In the genomic region with DNA sequence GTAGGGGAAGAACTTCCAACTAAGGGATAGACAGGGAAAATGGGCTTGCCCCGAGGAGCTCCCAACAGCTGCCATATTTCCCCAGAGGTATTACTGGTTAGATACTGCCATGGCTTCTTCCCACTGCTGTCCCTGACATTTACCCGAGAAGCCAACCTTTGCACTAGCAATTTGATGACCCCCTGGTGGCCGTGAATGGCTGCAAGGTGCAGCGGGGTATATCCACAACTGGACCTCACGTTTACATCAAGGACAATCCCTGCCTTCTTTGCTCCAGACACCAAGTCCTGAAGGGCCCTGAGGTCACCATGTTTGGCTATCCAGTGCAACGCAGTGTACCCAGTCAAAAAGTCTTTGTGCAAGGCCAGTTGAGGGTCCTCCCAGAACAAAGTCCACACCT, we compare ENCODE assay signal across 1 cellular context.
TF ChIP-seq lines count a peak whose summit lies in the region.

No MANE protein-coding gene starts in this region.

TF ChIP-seq in GM23338, 12 proteins besides CTCF, POLR2A, EP300 and RAD21 (continued from another document):
- TF ChIP-seq, protein P1, sequence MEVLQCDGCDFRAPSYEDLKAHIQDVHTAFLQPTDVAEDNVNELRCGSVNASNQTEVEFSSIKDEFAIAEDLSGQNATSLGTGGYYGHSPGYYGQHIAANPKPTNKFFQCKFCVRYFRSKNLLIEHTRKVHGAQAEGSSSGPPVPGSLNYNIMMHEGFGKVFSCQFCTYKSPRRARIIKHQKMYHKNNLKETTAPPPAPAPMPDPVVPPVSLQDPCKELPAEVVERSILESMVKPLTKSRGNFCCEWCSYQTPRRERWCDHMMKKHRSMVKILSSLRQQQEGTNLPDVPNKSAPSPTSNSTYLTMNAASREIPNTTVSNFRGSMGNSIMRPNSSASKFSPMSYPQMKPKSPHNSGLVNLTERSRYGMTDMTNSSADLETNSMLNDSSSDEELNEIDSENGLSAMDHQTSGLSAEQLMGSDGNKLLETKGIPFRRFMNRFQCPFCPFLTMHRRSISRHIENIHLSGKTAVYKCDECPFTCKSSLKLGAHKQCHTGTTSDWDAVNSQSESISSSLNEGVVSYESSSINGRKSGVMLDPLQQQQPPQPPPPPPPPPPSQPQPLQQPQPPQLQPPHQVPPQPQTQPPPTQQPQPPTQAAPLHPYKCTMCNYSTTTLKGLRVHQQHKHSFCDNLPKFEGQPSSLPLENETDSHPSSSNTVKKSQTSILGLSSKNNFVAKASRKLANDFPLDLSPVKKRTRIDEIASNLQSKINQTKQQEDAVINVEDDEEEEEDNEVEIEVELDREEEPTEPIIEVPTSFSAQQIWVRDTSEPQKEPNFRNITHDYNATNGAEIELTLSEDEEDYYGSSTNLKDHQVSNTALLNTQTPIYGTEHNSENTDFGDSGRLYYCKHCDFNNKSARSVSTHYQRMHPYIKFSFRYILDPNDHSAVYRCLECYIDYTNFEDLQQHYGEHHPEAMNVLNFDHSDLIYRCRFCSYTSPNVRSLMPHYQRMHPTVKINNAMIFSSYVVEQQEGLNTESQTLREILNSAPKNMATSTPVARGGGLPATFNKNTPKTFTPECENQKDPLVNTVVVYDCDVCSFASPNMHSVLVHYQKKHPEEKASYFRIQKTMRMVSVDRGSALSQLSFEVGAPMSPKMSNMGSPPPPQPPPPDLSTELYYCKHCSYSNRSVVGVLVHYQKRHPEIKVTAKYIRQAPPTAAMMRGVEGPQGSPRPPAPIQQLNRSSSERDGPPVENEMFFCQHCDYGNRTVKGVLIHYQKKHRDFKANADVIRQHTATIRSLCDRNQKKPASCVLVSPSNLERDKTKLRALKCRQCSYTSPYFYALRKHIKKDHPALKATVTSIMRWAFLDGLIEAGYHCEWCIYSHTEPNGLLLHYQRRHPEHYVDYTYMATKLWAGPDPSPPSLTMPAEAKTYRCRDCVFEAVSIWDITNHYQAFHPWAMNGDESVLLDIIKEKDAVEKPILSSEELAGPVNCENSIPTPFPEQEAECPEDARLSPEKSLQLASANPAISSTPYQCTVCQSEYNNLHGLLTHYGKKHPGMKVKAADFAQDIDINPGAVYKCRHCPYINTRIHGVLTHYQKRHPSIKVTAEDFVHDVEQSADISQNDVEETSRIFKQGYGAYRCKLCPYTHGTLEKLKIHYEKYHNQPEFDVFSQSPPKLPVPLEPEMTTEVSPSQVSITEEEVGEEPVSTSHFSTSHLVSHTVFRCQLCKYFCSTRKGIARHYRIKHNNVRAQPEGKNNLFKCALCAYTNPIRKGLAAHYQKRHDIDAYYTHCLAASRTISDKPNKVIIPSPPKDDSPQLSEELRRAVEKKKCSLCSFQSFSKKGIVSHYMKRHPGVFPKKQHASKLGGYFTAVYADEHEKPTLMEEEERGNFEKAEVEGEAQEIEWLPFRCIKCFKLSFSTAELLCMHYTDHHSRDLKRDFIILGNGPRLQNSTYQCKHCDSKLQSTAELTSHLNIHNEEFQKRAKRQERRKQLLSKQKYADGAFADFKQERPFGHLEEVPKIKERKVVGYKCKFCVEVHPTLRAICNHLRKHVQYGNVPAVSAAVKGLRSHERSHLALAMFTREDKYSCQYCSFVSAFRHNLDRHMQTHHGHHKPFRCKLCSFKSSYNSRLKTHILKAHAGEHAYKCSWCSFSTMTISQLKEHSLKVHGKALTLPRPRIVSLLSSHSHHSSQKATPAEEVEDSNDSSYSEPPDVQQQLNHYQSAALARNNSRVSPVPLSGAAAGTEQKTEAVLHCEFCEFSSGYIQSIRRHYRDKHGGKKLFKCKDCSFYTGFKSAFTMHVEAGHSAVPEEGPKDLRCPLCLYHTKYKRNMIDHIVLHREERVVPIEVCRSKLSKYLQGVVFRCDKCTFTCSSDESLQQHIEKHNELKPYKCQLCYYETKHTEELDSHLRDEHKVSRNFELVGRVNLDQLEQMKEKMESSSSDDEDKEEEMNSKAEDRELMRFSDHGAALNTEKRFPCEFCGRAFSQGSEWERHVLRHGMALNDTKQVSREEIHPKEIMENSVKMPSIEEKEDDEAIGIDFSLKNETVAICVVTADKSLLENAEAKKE (CRISPR knock-in tag; IDR thresholded peaks at IDR 0.05) = no peak
- TF ChIP-seq JUNB (IDR thresholded peaks at IDR 0.05; ENCODE audit: unreplicated experiment) (no peak), POLR2AphosphoS5 (IDR thresholded peaks at IDR 0.05; ENCODE audit: low read depth) (no peak), STAT1 (IDR thresholded peaks at IDR 0.05; ENCODE audit: unreplicated experiment) (no peak), REST (IDR thresholded peaks at IDR 0.05; ENCODE audit: unreplicated experiment) (no peak), ZNF331 (CRISPR knock-in tag; IDR thresholded peaks at IDR 0.05; ENCODE audit: low read depth) (no peak)
- TF ChIP-seq, protein P2, sequence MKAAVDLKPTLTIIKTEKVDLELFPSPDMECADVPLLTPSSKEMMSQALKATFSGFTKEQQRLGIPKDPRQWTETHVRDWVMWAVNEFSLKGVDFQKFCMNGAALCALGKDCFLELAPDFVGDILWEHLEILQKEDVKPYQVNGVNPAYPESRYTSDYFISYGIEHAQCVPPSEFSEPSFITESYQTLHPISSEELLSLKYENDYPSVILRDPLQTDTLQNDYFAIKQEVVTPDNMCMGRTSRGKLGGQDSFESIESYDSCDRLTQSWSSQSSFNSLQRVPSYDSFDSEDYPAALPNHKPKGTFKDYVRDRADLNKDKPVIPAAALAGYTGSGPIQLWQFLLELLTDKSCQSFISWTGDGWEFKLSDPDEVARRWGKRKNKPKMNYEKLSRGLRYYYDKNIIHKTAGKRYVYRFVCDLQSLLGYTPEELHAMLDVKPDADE (IDR thresholded peaks at IDR 0.05) = no peak
